Comparison of ENCODE assay signal across 8 cellular contexts in the genomic region with DNA sequence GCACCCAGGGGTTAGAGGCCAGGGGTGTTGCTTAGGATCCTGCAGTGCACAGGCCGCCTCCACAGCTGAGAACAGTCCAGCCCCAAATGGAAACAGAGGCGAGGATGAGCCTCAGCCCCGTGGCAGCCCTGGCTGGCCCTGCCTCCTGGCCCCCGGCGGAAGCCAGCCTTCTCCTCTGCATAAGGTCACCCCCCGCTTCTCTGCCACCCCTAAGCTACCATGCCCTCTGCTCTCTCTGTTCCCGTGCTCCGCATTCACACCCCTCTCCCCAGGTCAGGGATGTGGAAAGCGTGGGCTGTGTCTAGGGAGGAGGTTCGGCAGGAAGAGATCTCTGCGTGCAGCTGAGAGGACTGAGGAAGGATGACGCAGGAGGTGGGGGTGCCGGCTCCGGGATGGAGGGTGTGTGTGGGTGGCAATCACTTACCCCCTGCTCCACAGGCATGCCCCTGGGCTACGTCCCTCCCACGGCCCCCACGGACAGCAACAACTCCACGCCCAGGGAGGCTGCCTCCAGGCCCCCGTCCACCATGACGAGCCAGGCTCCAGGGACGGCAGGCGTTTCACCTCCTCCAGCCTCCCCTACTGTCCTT. TPM values are rescaled to one million over a fixed set of nuclear protein-coding genes. Genes with fewer than 3 reads are reported as not detected.
A peak's percentile ranks its signal among the peaks of the same experiment; 100 is the strongest.
DNase-seq lines count a peak whose midpoint lies in the region; ATAC-seq and TF ChIP-seq lines count a peak whose summit lies in the region.
"Had no signal": no experiment of that assay in that cellular context is flagged by ENCODE, and none has a peak within 500 bp of the region (broad histone marks: within the 10 kb centered on the region; RNA-seq: fewer than 3 reads in every experiment).

No MANE protein-coding gene starts in this region.

- H3K4me1 ChIP-seq in body of pancreas, result no peaks in the 10 kb centered on the region

- no peaks in the 10 kb centered on the region for H3K27me3 ChIP-seq in body of pancreas

- 33 to 43% methylated on average over 16 to 22 of the region's 22 CpGs for WGBS in body of pancreas, 2 donors

- no peaks in the 10 kb centered on the region for H3K9me3 Mint-ChIP-seq in osteocyte (ENCODE audit: unreplicated experiment)
- H3K9me3 Mint-ChIP-seq: activated naive CD4-positive, alpha-beta T cell treated with anti-CD3 and anti-CD28 coated beads, Interleukin-2, amount 10 ng/mL, durations not matched to agents 7 days and 5 days had no signal

- intact Hi-C loops in body of pancreas (cut with DNase I), result no loop called here

- H3K4me3 Mint-ChIP-seq in osteocyte (ENCODE audit: unreplicated experiment), result no peak overlapping the region
- H3K4me3 Mint-ChIP-seq: activated naive CD4-positive, alpha-beta T cell treated with anti-CD3 and anti-CD28 coated beads, Interleukin-2, amount 10 ng/mL, durations not matched to agents 7 days and 5 days had no signal

- peak; percentile 54 for ATAC-seq in body of pancreas
- ATAC-seq in HG03521 (IDR thresholded peaks at IDR 0.05; ENCODE audit: unreplicated experiment), result no peak

- no peaks in the 10 kb centered on the region for H3K27me3 Mint-ChIP-seq in osteocyte (ENCODE audit: unreplicated experiment)

- no peaks in the 10 kb centered on the region for H3K9me3 ChIP-seq in body of pancreas

- DNase-seq in DMS53 treated with DMSO at 0.1 percent for 48 hours (lab: John Stamatoyannopoulos, UW; ENCODE audit: unreplicated experiment) (peak; percentile 46), body of pancreas (no peak), osteocyte (ENCODE audit: extremely low spot score, unreplicated experiment) (no peak), NCI-H1436 treated with DMSO at 0.1 percent for 48 hours (lab: John Stamatoyannopoulos, UW) (no peak), NOMO-1 (lab: John Stamatoyannopoulos, UW; ENCODE audit: unreplicated experiment in 2 of 2) (no peak)
- DNase-seq: activated naive CD4-positive, alpha-beta T cell treated with anti-CD3 and anti-CD28 coated beads, Interleukin-2, amount 10 ng/mL, durations not matched to agents 7 days and 5 days had no signal

- no peaks in the 10 kb centered on the region for H3K36me3 ChIP-seq in body of pancreas (replicated peaks in 1 of 2; ENCODE audit: insufficient read depth in 1 of 2, low read depth in 2 of 2)

- H3K36me3 Mint-ChIP-seq in osteocyte (ENCODE audit: unreplicated experiment), result no peaks in the 10 kb centered on the region
- H3K36me3 Mint-ChIP-seq: activated naive CD4-positive, alpha-beta T cell treated with anti-CD3 and anti-CD28 coated beads, Interleukin-2, amount 10 ng/mL, durations not matched to agents 7 days and 5 days had no signal

- H3K27ac ChIP-seq in body of pancreas, result peak overlapping the region in 1 of 4 donors; percentile 25

- TF ChIP-seq CTCF in body of pancreas (IDR thresholded peaks at IDR 0.05) (no peak), osteocyte (IDR thresholded peaks at IDR 0.05) (no peak)

- H3K4me3 ChIP-seq in body of pancreas, result no peak overlapping the region

- peak overlapping the region; percentile 54 for H3K27ac Mint-ChIP-seq in osteocyte (ENCODE audit: unreplicated experiment)
- H3K27ac Mint-ChIP-seq: activated naive CD4-positive, alpha-beta T cell treated with anti-CD3 and anti-CD28 coated beads, Interleukin-2, amount 10 ng/mL, durations not matched to agents 7 days and 5 days had no signal

- no peak for TF ChIP-seq POLR2A in body of pancreas (IDR thresholded peaks at IDR 0.05)

- H3K4me1 Mint-ChIP-seq in osteocyte (ENCODE audit: unreplicated experiment), result peaks cover 20% of the 10 kb centered on the region
- H3K4me1 Mint-ChIP-seq: activated naive CD4-positive, alpha-beta T cell treated with anti-CD3 and anti-CD28 coated beads, Interleukin-2, amount 10 ng/mL, durations not matched to agents 7 days and 5 days had no signal

RNA-seq across cellular contexts. Expression of gene SSC5D, which starts 6.0 kb away (rescaled TPM):
- 1 to 10 TPM; 2.6 to 3.3 TPM for total RNA-seq in body of pancreas
- total RNA-seq in osteocyte, result 21.5 and 22.1 TPM in 2 replicates

RNA-seq across cellular contexts. Expression of gene NAT14, which starts 9.3 kb away (rescaled TPM):
- 1 to 10 TPM; 4.2 to 8.2 TPM for total RNA-seq in body of pancreas
- 54.2 and 58.2 TPM in 2 replicates for total RNA-seq in osteocyte

RNA-seq across cellular contexts. Expression of gene ZNF628, which starts 17.9 kb away (rescaled TPM):
- total RNA-seq in body of pancreas (1 to 10 TPM; 3.4 to 8.2 TPM), osteocyte (10.4 and 11.6 TPM in 2 replicates)

RNA-seq across cellular contexts. Expression of gene C19orf85, which starts 29.7 kb away (rescaled TPM):
- total RNA-seq in body of pancreas (not detected), osteocyte (not detected in 2 replicates)
- total RNA-seq: subcutaneous adipose tissue had no signal

RNA-seq across cellular contexts. Expression of gene ISOC2, which starts 32.8 kb away (rescaled TPM):
- total RNA-seq in body of pancreas, result 10 to 100 TPM; 38.4 to 75.8 TPM
- total RNA-seq in osteocyte, result 37.0 and 39.8 TPM in 2 replicates
